Comparison of ENCODE assay signal across 1 cellular context in the genomic region with DNA sequence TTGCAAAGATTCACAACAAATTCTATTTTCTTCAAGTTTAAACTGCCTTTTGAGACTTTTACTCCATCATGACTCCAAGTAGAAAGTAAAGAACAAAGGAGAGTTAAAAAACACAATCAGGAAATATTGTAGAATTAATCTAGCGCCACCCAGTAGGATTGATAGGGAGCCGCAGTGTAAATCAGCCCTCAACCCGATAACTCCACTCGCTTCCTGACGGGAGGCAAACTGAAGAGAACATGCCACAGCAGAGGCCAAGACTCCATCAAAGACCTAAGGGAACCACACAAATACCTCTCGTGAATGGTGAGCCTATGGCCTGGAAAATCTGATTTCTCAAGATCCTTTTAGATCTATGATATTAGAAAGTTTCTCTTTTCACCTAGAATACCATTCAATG.
TF ChIP-seq lines count a peak whose summit lies in the region.

No MANE protein-coding gene starts in this region.

TF ChIP-seq in WTC11, 78 proteins besides CTCF, POLR2A, EP300 and RAD21 (continued from another document):
- TF ChIP-seq, protein P1, sequence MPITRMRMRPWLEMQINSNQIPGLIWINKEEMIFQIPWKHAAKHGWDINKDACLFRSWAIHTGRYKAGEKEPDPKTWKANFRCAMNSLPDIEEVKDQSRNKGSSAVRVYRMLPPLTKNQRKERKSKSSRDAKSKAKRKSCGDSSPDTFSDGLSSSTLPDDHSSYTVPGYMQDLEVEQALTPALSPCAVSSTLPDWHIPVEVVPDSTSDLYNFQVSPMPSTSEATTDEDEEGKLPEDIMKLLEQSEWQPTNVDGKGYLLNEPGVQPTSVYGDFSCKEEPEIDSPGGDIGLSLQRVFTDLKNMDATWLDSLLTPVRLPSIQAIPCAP (CRISPR knock-in tag; IDR thresholded peaks at IDR 0.05) = no peak
